ENCODE assay signal across 10 cellular contexts in the genomic region with DNA sequence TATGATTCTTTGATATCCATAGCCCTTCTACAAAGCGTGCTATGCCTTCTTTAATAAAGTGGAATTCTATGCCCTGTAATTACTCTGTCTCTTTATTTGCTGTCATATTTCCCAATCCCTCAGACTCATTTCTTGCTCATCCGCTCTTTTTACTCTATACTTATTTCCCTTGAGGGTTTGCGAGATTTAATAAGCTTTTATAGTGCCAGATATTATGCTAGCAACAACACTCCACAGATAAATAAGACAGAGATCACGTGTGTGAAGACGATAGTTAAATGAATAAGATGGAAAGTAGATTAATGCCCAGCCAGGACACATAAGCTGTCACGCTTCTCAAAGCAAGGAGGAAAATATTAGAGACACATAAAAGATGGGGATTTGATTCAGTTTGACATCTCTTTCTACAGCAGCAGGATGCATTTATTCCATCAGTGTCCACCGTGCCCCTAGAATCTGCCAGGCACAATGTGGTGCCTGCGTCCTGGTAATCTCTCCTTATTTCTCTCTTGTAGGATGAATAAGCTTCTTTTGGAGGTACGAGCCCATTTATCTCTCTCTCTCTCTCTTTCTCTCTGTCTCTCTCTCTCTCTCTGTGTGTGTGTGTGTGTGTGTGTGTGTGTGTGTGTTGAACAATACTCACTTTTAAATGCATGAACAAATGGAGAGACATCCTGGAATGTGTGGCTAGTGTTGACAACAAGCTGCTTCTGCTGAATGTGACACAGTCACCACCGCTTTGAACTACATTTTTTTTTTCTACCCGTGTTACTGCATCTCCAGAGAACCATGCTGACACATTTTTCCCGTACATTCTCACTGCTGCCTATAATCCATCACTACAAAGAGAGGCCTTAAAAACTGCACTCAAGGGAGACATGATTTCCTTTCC. TPM values are rescaled to one million over a fixed set of nuclear protein-coding genes. Genes with fewer than 3 reads are reported as not detected.
A peak's percentile ranks its signal among the peaks of the same experiment; 100 is the strongest.
DNase-seq lines count a peak whose midpoint lies in the region; ATAC-seq and TF ChIP-seq lines count a peak whose summit lies in the region.
"Had no signal": no experiment of that assay in that cellular context is flagged by ENCODE, and none has a peak within 500 bp of the region (broad histone marks: within the 10 kb centered on the region; RNA-seq: fewer than 3 reads in every experiment).

No MANE protein-coding gene starts in this region.

- TF ChIP-seq CTCF in cardiac fibroblast (IDR thresholded peaks at IDR 0.05; ENCODE audit: low read depth, low read length) (no peak), neural cell (IDR thresholded peaks at IDR 0.05; ENCODE audit: poor library complexity, severe bottlenecking) (no peak), BE2C (IDR thresholded peaks at IDR 0.05; ENCODE audit: low read depth, low read length) (no peak)

- no peaks in the 10 kb centered on the region for H3K27me3 ChIP-seq in BLaER1
- no peaks in the 10 kb centered on the region for H3K27me3 ChIP-seq in neural cell (ENCODE audit: insufficient read depth, low read depth, low read length)
- H3K27me3 ChIP-seq in BE2C: no peaks in the 10 kb centered on the region

- H3K4me1 Mint-ChIP-seq in IgD-negative memory B cell: peaks cover 40 to 69% (median 49%) of the 10 kb centered on the region in 3 donors

- H3K27ac ChIP-seq in BLaER1 (peak overlapping the region; percentile 21; the same call in 1 of the 2 replicates), neural cell (ENCODE audit: low read length) (peak overlapping the region; percentile 87)

- H3K4me2 ChIP-seq in BLaER1 (peak overlapping the region; percentile 80), neural cell (ENCODE audit: low read length) (peak overlapping the region; percentile 44)

- peak overlapping the region in 1 of 4 donors; percentile 87 for H3K4me3 Mint-ChIP-seq in IgD-negative memory B cell
- H3K4me3 Mint-ChIP-seq: activated T-cell treated with anti-CD3 and anti-CD28 coated beads, Interleukin-2, amount 50 U/mL, for 4 hours had no signal

- peak; percentile 26 to 70 for DNase-seq in cardiac fibroblast (ENCODE audit: low read depth in 2 of 2)
- DNase-seq in BE2C: no peak
- DNase-seq in stimulated activated naive CD4-positive, alpha-beta T cell (lab: John Stamatoyannopoulos, UW): no peak
- DNase-seq: activated T-cell treated with anti-CD3 and anti-CD28 coated beads, Interleukin-2, amount 50 U/mL, for 4 hours; NCI-H2081 treated with DMSO at 0.1 percent for 48 hours had no signal

- H4K20me1 ChIP-seq in BLaER1: no peaks in the 10 kb centered on the region
- H4K20me1 ChIP-seq in neural cell (ENCODE audit: insufficient read depth): no peaks in the 10 kb centered on the region

- H3K9ac ChIP-seq in BLaER1 (no peak overlapping the region), neural cell (ENCODE audit: low read length) (peak overlapping the region; percentile 56)

- peak; percentile 32 for TF ChIP-seq RAD21 in neural cell (conservative IDR thresholded peaks at IDR 0.05)

- no peaks in the 10 kb centered on the region for H3K36me3 ChIP-seq in BLaER1
- H3K36me3 ChIP-seq in neural cell (ENCODE audit: insufficient read depth, low read length): no peaks in the 10 kb centered on the region
- no peaks in the 10 kb centered on the region for H3K36me3 ChIP-seq in BE2C

- peaks cover 25% of the 10 kb centered on the region for H3K36me3 Mint-ChIP-seq in IgD-negative memory B cell

- peak overlapping the region; percentile 89 to 96 (median 94) for H3K27ac Mint-ChIP-seq in IgD-negative memory B cell

- peak overlapping the region; percentile 4 for H2AFZ ChIP-seq in neural cell (ENCODE audit: low read depth, low read length)

- peaks cover 48% of the 10 kb centered on the region for H3K4me1 ChIP-seq in BLaER1
- peaks cover 36% of the 10 kb centered on the region for H3K4me1 ChIP-seq in BE2C

- ATAC-seq in HG02763 (IDR thresholded peaks at IDR 0.05; ENCODE audit: unreplicated experiment) (no peak), HG02973 (IDR thresholded peaks at IDR 0.05; ENCODE audit: unreplicated experiment) (no peak)

- H3K9me3 Mint-ChIP-seq in IgD-negative memory B cell: no peaks in the 10 kb centered on the region
- H3K9me3 Mint-ChIP-seq: activated T-cell treated with anti-CD3 and anti-CD28 coated beads, Interleukin-2, amount 50 U/mL, for 4 hours had no signal

- TF ChIP-seq EP300 in neural cell (conservative IDR thresholded peaks at IDR 0.05; ENCODE audit: poor library complexity, severe bottlenecking): peak; percentile 82

- H3K27me3 Mint-ChIP-seq in IgD-negative memory B cell: no peaks in the 10 kb centered on the region

- H3F3A ChIP-seq in neural cell (ENCODE audit: insufficient read depth, low read length, poor library complexity, severe bottlenecking): no peaks in the 10 kb centered on the region

- no peaks in the 10 kb centered on the region for H3K9me2 ChIP-seq in neural cell (ENCODE audit: insufficient read depth, low read length)

- H3K9me3 ChIP-seq in BLaER1 (0 out of 2 replicates have a peak, but pooled peaks cover 3% of the 10 kb centered on the region), neural cell (ENCODE audit: low read length) (no peaks in the 10 kb centered on the region), BE2C (no peaks in the 10 kb centered on the region)

- no peaks in the 10 kb centered on the region for H3K79me2 ChIP-seq in neural cell (replicated peaks; ENCODE audit: insufficient read depth, low read length)

- H3K4me3 ChIP-seq in BLaER1 (no peak overlapping the region), cardiac fibroblast (replicated peaks in 1 of 2; ENCODE audit: low read depth in 2 of 2, low read length in 2 of 2) (no peak overlapping the region), neural cell (ENCODE audit: low read length) (peak overlapping the region; percentile 39), BE2C (ENCODE audit: low read depth, low read length) (no peak overlapping the region)

TF ChIP-seq in neural cell, 6 proteins besides CTCF, POLR2A, EP300 and RAD21:
- TF ChIP-seq, protein P1, sequence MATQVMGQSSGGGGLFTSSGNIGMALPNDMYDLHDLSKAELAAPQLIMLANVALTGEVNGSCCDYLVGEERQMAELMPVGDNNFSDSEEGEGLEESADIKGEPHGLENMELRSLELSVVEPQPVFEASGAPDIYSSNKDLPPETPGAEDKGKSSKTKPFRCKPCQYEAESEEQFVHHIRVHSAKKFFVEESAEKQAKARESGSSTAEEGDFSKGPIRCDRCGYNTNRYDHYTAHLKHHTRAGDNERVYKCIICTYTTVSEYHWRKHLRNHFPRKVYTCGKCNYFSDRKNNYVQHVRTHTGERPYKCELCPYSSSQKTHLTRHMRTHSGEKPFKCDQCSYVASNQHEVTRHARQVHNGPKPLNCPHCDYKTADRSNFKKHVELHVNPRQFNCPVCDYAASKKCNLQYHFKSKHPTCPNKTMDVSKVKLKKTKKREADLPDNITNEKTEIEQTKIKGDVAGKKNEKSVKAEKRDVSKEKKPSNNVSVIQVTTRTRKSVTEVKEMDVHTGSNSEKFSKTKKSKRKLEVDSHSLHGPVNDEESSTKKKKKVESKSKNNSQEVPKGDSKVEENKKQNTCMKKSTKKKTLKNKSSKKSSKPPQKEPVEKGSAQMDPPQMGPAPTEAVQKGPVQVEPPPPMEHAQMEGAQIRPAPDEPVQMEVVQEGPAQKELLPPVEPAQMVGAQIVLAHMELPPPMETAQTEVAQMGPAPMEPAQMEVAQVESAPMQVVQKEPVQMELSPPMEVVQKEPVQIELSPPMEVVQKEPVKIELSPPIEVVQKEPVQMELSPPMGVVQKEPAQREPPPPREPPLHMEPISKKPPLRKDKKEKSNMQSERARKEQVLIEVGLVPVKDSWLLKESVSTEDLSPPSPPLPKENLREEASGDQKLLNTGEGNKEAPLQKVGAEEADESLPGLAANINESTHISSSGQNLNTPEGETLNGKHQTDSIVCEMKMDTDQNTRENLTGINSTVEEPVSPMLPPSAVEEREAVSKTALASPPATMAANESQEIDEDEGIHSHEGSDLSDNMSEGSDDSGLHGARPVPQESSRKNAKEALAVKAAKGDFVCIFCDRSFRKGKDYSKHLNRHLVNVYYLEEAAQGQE (IDR thresholded peaks at IDR 0.05; ENCODE audit: borderline replicate concordance): peak; percentile 61
- TF ChIP-seq TAF1 (IDR thresholded peaks at IDR 0.05; ENCODE audit: low read depth) (no peak), SMC3 (conservative IDR thresholded peaks at IDR 0.05; ENCODE audit: poor library complexity) (peak; percentile 44), EZH2 (IDR thresholded peaks at IDR 0.05; ENCODE audit: borderline replicate concordance, insufficient read depth, low read length, poor library complexity, severe bottlenecking) (no peak), MXI1 (conservative IDR thresholded peaks at IDR 0.05; ENCODE audit: poor library complexity, severe bottlenecking) (peak; percentile 50), POLR2AphosphoS5 (IDR thresholded peaks at IDR 0.05) (peak; percentile 38)
TF ChIP-seq in neural cell: peak in this region for 4.

RNA-seq across cellular contexts. Expression of a gene that starts 48.2 kb away (rescaled TPM):
- polyA plus RNA-seq in IgD-negative memory B cell (152 TPM), neural cell (not detected in 2 replicates)
- polyA minus RNA-seq in neural cell: not detected in 2 replicates
- polyA plus RNA-seq in BE2C (2012; ENCODE audit: insufficient read depth, insufficient read length, low read depth): 0.29 TPM

Comparison
In these comparisons a context has a peak if more than half of its experiments do, and no peak if none do; other contexts are left out.
1. DNase-seq: peak in cardiac fibroblast (2 of 2); none in BE2C (single experiment) and stimulated activated naive CD4-positive, alpha-beta T cell (0 of 6).
2. RNA of a gene that starts 48.2 kb away (polyA plus RNA-seq): 152 TPM in IgD-negative memory B cell (single experiment); not detected in neural cell; every median in the first group is over 100 times any median in the second.